8 cellular contexts compared by ENCODE assay signal in genomic region chr10:74176380-74177139, GRCh38. TPM values are rescaled to one million over a fixed set of nuclear protein-coding genes. Genes with fewer than 3 reads are reported as not detected.
DNase-seq lines count a peak whose midpoint lies in the region; ATAC-seq and TF ChIP-seq lines count a peak whose summit lies in the region.

No MANE protein-coding gene starts in this region.

- TF ChIP-seq CTCF in OCI-LY3 (IDR thresholded peaks at IDR 0.05; ENCODE audit: low read depth, low read length) (no peak), epithelial cell of esophagus (IDR thresholded peaks at IDR 0.05; ENCODE audit: insufficient read depth, low read depth, low read length, missing control alignments) (no peak)

- H4K20me1 ChIP-seq in OCI-LY3 (ENCODE audit: insufficient read depth, low read length) = no peaks in the 10 kb centered on the region

- H3K4me3 ChIP-seq in OCI-LY3 (ENCODE audit: low read length) (peak overlapping the region; percentile 83), epithelial cell of esophagus (ENCODE audit: low read length) (peak overlapping the region; percentile 98), mononuclear cell (ENCODE audit: low read length) (peak overlapping the region; percentile 93)

- H3K79me2 ChIP-seq in OCI-LY3 (ENCODE audit: low read length) = peaks cover 29% of the 10 kb centered on the region

- ATAC-seq in GM21528 (IDR thresholded peaks at IDR 0.05; ENCODE audit: low FRiP score, unreplicated experiment) = peak; percentile 91

- peak overlapping the region; percentile 78 for H2AFZ ChIP-seq in OCI-LY3 (ENCODE audit: low read depth, low read length)

- DNase-seq in DMS 273 treated with DMSO at 0.1 percent for 48 hours (lab: John Stamatoyannopoulos, UW) (peak; percentile 88), HuH-7.5 (ENCODE audit: low spot score) (peak; percentile 73), activated T-cell treated with anti-CD3 and anti-CD28 coated beads for 24 hours (ENCODE audit: low read depth) (peak; percentile 92), epithelial cell of esophagus (ENCODE audit: low read depth) (peak; percentile 98)
- peak; percentile 95 to 96 for DNase-seq in stimulated activated CD8-positive, alpha-beta memory T cell treated with anti-CD3 and anti-CD28 coated beads, Interleukin-2, amount 100 ng/mL, for 48 hours (ENCODE audit: low read depth in 2 of 2)

- peak overlapping the region; percentile 56 for H3K27ac ChIP-seq in OCI-LY3 (ENCODE audit: low read length)

- no peaks in the 10 kb centered on the region for H3K9me3 ChIP-seq in OCI-LY3 (ENCODE audit: insufficient read depth, low read length)
- no peaks in the 10 kb centered on the region for H3K9me3 ChIP-seq in mononuclear cell (ENCODE audit: low read depth, low read length)

- peak overlapping the region; percentile 82 for H3K9ac ChIP-seq in OCI-LY3 (ENCODE audit: low read length)

- peaks cover 7% of the 10 kb centered on the region for H3K4me1 ChIP-seq in OCI-LY3 (ENCODE audit: low read length)
- peaks cover 33% of the 10 kb centered on the region for H3K4me1 ChIP-seq in mononuclear cell (ENCODE audit: insufficient read depth, low read length)

- no peaks in the 10 kb centered on the region for H3K27me3 ChIP-seq in OCI-LY3 (ENCODE audit: low read depth, low read length)
- H3K27me3 ChIP-seq in mononuclear cell (ENCODE audit: insufficient read depth, low read length) = no peaks in the 10 kb centered on the region

- H3K4me2 ChIP-seq in OCI-LY3 (ENCODE audit: low read length) = peak overlapping the region; percentile 79

- H3K36me3 ChIP-seq in OCI-LY3 (replicated peaks; ENCODE audit: low read depth, low read length) = no peaks in the 10 kb centered on the region

RNA-seq across cellular contexts. Expression of gene ADK, which starts 25.5 kb away (rescaled TPM):
- 34.2 TPM for total RNA-seq in mononuclear cell

RNA-seq across cellular contexts. Expression of gene AP3M1, which starts 25.9 kb away (rescaled TPM):
- total RNA-seq in mononuclear cell = 21.2 TPM

Comparison
In these comparisons a context has a peak if more than half of its experiments do, and no peak if none do; other contexts are left out.
1. Peak in every context shown above with its lines: DNase-seq, ATAC-seq, H3K4me3 ChIP-seq and H3K27ac ChIP-seq.